18 cellular contexts compared by ENCODE assay signal in genomic region chr3:69108813-69109212, GRCh38. TPM values are rescaled to one million over a fixed set of nuclear protein-coding genes. Genes with fewer than 3 reads are reported as not detected.
"Had no signal": no experiment of that assay in that cellular context is flagged by ENCODE, and none has a peak within 500 bp of the region (broad histone marks: within the 10 kb centered on the region; RNA-seq: fewer than 3 reads in every experiment).

No MANE protein-coding gene starts in this region.

- H3K4me1 ChIP-seq: breast epithelium, neural progenitor cell had no signal

- H3K36me3 ChIP-seq: breast epithelium, neural progenitor cell, ovary had no signal

- H3K27ac ChIP-seq: breast epithelium, neural progenitor cell, ovary, thoracic aorta had no signal

- H3K27me3 ChIP-seq: breast epithelium, neural progenitor cell, ovary had no signal

- ATAC-seq: activated CD4-positive, CD25-positive, alpha-beta regulatory T cell treated with anti-CD3 and anti-CD28 coated beads, Interleukin-2, amount 50 U/mL, for 24 hours; stimulated activated naive CD8-positive, alpha-beta T cell treated with anti-CD3 and anti-CD28 coated beads, Interleukin-15, Interleukin-2, amounts not matched to agents 100 U/mL and 50 U/mL, for 24 hours had no signal

- H3K4me3 ChIP-seq: breast epithelium, neural progenitor cell, ovary, thoracic aorta had no signal

- DNase-seq: activated CD4-positive, alpha-beta T cell treated with anti-CD3 and anti-CD28 coated beads, Interleukin-2, amount 50 U/mL, for 4 hours; activated effector memory CD4-positive, alpha-beta T cell treated with Interleukin-2 at 50 U/mL for 16 hours; activated naive CD8-positive, alpha-beta T cell treated with anti-CD3 and anti-CD28 coated beads, Interleukin-2, amount 10 ng/mL, durations not matched to agents 7 days and 5 days; activated T-cell treated with anti-CD3 and anti-CD28 coated beads, Interleukin-2, amount 50 U/mL, for 1 hour; aorta; ovary; stimulated activated CD4-positive, alpha-beta T cell treated with anti-CD3 and anti-CD28 coated beads, Interleukin-4, amount 100 ng/mL, for 1 hour; stimulated activated CD8-positive, alpha-beta memory T cell treated with anti-CD3 and anti-CD28 coated beads, Interleukin-4, amount 100 ng/mL, for 48 hours; stimulated activated naive CD8-positive, alpha-beta T cell treated with anti-CD3 and anti-CD28 coated beads, Interleukin-15, Interleukin-2, amounts not matched to agents 100 U/mL and 50 U/mL, for 24 hours; T1000 had no signal

- H3K9me3 ChIP-seq: breast epithelium, ovary, thoracic aorta had no signal

RNA-seq across cellular contexts. Expression of gene LMOD3, which starts 13.6 kb away (rescaled TPM):
- total RNA-seq: activated naive CD8-positive, alpha-beta T cell treated with anti-CD3 and anti-CD28 coated beads, Interleukin-2, amount 10 ng/mL, durations not matched to agents 7 days and 5 days; breast epithelium; chondrocyte; kidney epithelial cell; liver; renal cortical epithelial cell; thoracic aorta had no signal
